Comparison of ENCODE assay signal across 19 cellular contexts in genomic region chr15:65629548-65629947, GRCh38. TPM values are rescaled to one million over a fixed set of nuclear protein-coding genes. Genes with fewer than 3 reads are reported as not detected.
DNase-seq lines count a peak whose midpoint lies in the region; ATAC-seq and TF ChIP-seq lines count a peak whose summit lies in the region.
"Had no signal": no experiment of that assay in that cellular context is flagged by ENCODE, and none has a peak within 500 bp of the region (broad histone marks: within the 10 kb centered on the region; RNA-seq: fewer than 3 reads in every experiment).

No MANE protein-coding gene starts in this region.

- no peaks in the 10 kb centered on the region for H3K36me3 Mint-ChIP-seq in WTC11
- peaks cover 5% of the 10 kb centered on the region for H3K36me3 Mint-ChIP-seq in activated naive CD8-positive, alpha-beta T cell treated with anti-CD3 and anti-CD28 coated beads, Interleukin-2, amount 50 U/mL, for 24 hours (ENCODE audit: low read depth)

- WGBS in HUES64, result 82% methylated on average over 3 of the region's 3 CpGs

- H3K9me3 ChIP-seq in HUES64 (ENCODE audit: insufficient read depth, low read depth, low read length), result no peaks in the 10 kb centered on the region
- H3K9me3 ChIP-seq: BLaER1, Caco-2, HAP-1 had no signal

- peaks cover 5% of the 10 kb centered on the region; the same call in 1 of the 2 replicates for H3K4me1 ChIP-seq in HUES64 (ENCODE audit: insufficient read depth, low read length)
- H3K4me1 ChIP-seq: HAP-1 had no signal

- ATAC-seq in WTC11 (peak; percentile 62), HG03025 (IDR thresholded peaks at IDR 0.05; ENCODE audit: low FRiP score, unreplicated experiment) (no peak)
- no peak for ATAC-seq in activated naive CD8-positive, alpha-beta T cell treated with anti-CD3 and anti-CD28 coated beads, Interleukin-2, amount 50 U/mL, for 24 hours
- ATAC-seq: CD8-positive, alpha-beta T cell; GM12878 had no signal

- no peak overlapping the region for H3K4me3 Mint-ChIP-seq in WTC11
- no peak overlapping the region for H3K4me3 Mint-ChIP-seq in activated naive CD8-positive, alpha-beta T cell treated with anti-CD3 and anti-CD28 coated beads, Interleukin-2, amount 50 U/mL, for 24 hours
- H3K4me3 Mint-ChIP-seq: B cell; CD8-positive, alpha-beta T cell; HFFc6 had no signal

- CTCF ChIA-PET in WTC11 (lab: Charles Lee), result interaction anchor here (1.0 to 2.2 kb wide), 3 partner anchors 8 to 246 kb away, joined by 3 to 8 read pairs (median 3); no protein-coding TSS in a partner anchor

- H3K36me3 ChIP-seq in HUES64 (ENCODE audit: insufficient read depth, low read length), result no peaks in the 10 kb centered on the region
- H3K36me3 ChIP-seq: HAP-1 had no signal

- H3K9me3 Mint-ChIP-seq in WTC11, result no peaks in the 10 kb centered on the region
- no peaks in the 10 kb centered on the region for H3K9me3 Mint-ChIP-seq in activated naive CD8-positive, alpha-beta T cell treated with anti-CD3 and anti-CD28 coated beads, Interleukin-2, amount 50 U/mL, for 24 hours
- H3K9me3 Mint-ChIP-seq: CD8-positive, alpha-beta T cell; HFFc6 had no signal

- H3K4me1 Mint-ChIP-seq in WTC11, result peaks cover 9% of the 10 kb centered on the region; the same call in 1 of the 2 replicates
- peaks cover 23% of the 10 kb centered on the region for H3K4me1 Mint-ChIP-seq in activated naive CD8-positive, alpha-beta T cell treated with anti-CD3 and anti-CD28 coated beads, Interleukin-2, amount 50 U/mL, for 24 hours

- H3K9ac ChIP-seq in HUES64 (ENCODE audit: low read depth, low read length), result peak overlapping the region; percentile 14; the same call in 1 of the 2 replicates
- H3K9ac ChIP-seq: BLaER1, GM23248 had no signal

- no peak overlapping the region for H3K4me3 ChIP-seq in HUES64 (ENCODE audit: low read length)
- H3K4me3 ChIP-seq: BLaER1, GM12878, GM23248, HAP-1 had no signal

- no peaks in the 10 kb centered on the region for H3K27me3 ChIP-seq in HUES64 (ENCODE audit: insufficient read depth, low read length)
- H3K27me3 ChIP-seq: BLaER1 had no signal

- H3K27ac Mint-ChIP-seq in WTC11, result no peak overlapping the region
- H3K27ac Mint-ChIP-seq in activated naive CD8-positive, alpha-beta T cell treated with anti-CD3 and anti-CD28 coated beads, Interleukin-2, amount 50 U/mL, for 24 hours, result no peak overlapping the region
- H3K27ac Mint-ChIP-seq: B cell; CD4-positive, CD25-positive, alpha-beta regulatory T cell; CD8-positive, alpha-beta T cell; HFFc6 had no signal

- no peak overlapping the region for H3K27ac ChIP-seq in HUES64 (ENCODE audit: low read depth, low read length)
- H3K27ac ChIP-seq: 22Rv1, BLaER1, C4-2B, GM23248 had no signal

- no peaks in the 10 kb centered on the region for H3K27me3 Mint-ChIP-seq in WTC11 (ENCODE audit: low read depth)
- no peaks in the 10 kb centered on the region for H3K27me3 Mint-ChIP-seq in activated naive CD8-positive, alpha-beta T cell treated with anti-CD3 and anti-CD28 coated beads, Interleukin-2, amount 50 U/mL, for 24 hours
- H3K27me3 Mint-ChIP-seq: B cell; CD4-positive, CD25-positive, alpha-beta regulatory T cell had no signal

- DNase-seq in NCI-H2227 (lab: John Stamatoyannopoulos, UW; ENCODE audit: unreplicated experiment) (peak; percentile 4), NCI-H2227 treated with DMSO at 0.1 percent for 48 hours (lab: John Stamatoyannopoulos, UW) (no peak), WTC11 (ENCODE audit: low spot score) (no peak)
- no peak for DNase-seq in activated naive CD8-positive, alpha-beta T cell treated with anti-CD3 and anti-CD28 coated beads, Interleukin-2, amount 50 U/mL, for 24 hours
- DNase-seq: Caco-2; CD4-positive, CD25-positive, alpha-beta regulatory T cell; CD8-positive, alpha-beta T cell; DMS153; DND-41; GM23248; HFFc6 had no signal

- POLR2A ChIA-PET in WTC11 (lab: Charles Lee), result interaction anchor here (1.5 kb wide), 1 partner anchor 203 kb away, joined by 4 read pairs; no protein-coding TSS in a partner anchor

- no peak for TF ChIP-seq CTCF in WTC11 (IDR thresholded peaks at IDR 0.05)

TF ChIP-seq in WTC11, 78 proteins besides CTCF, POLR2A, EP300 and RAD21:
- TF ChIP-seq, protein P1, sequence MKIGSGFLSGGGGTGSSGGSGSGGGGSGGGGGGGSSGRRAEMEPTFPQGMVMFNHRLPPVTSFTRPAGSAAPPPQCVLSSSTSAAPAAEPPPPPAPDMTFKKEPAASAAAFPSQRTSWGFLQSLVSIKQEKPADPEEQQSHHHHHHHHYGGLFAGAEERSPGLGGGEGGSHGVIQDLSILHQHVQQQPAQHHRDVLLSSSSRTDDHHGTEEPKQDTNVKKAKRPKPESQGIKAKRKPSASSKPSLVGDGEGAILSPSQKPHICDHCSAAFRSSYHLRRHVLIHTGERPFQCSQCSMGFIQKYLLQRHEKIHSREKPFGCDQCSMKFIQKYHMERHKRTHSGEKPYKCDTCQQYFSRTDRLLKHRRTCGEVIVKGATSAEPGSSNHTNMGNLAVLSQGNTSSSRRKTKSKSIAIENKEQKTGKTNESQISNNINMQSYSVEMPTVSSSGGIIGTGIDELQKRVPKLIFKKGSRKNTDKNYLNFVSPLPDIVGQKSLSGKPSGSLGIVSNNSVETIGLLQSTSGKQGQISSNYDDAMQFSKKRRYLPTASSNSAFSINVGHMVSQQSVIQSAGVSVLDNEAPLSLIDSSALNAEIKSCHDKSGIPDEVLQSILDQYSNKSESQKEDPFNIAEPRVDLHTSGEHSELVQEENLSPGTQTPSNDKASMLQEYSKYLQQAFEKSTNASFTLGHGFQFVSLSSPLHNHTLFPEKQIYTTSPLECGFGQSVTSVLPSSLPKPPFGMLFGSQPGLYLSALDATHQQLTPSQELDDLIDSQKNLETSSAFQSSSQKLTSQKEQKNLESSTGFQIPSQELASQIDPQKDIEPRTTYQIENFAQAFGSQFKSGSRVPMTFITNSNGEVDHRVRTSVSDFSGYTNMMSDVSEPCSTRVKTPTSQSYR (CRISPR knock-in tag; IDR thresholded peaks at IDR 0.05), result no peak
- TF ChIP-seq ZNF396 (CRISPR knock-in tag; IDR thresholded peaks at IDR 0.05; ENCODE audit: borderline replicate concordance) (no peak), ZNF232 (CRISPR knock-in tag; IDR thresholded peaks at IDR 0.05) (no peak), CDX4 (CRISPR knock-in tag; IDR thresholded peaks at IDR 0.05; ENCODE audit: borderline replicate concordance) (no peak), ZNF121 (CRISPR knock-in tag; IDR thresholded peaks at IDR 0.05) (no peak), GRHL2 (CRISPR knock-in tag; IDR thresholded peaks at IDR 0.05; ENCODE audit: insufficient replicate concordance, severe bottlenecking) (no peak), PRRX2 (CRISPR knock-in tag; IDR thresholded peaks at IDR 0.05) (no peak)

RNA-seq across cellular contexts. Expression of gene SLC24A1, which starts 7.8 kb away (rescaled TPM):
- 3.3 TPM for polyA plus RNA-seq in HUES64 (2013, experiment 1 of 2)
- 6.9 TPM for polyA plus RNA-seq in HUES64 (2013, experiment 2 of 2)
- 7.0 to 10.7 TPM (median 10.3 TPM) in 3 replicates for total RNA-seq in WTC11 (2021)

RNA-seq across cellular contexts. Expression of gene INTS14, which starts 18.6 kb away (rescaled TPM):
- 33.3 TPM for polyA plus RNA-seq in HUES64 (2013, experiment 1 of 2)
- polyA plus RNA-seq in HUES64 (2013, experiment 2 of 2), result 31.6 TPM
- total RNA-seq in WTC11 (2021), result 28.3 to 31.9 TPM (median 30.7 TPM) in 3 replicates
